ENCODE assay signal across 21 cellular contexts in the genomic region with DNA sequence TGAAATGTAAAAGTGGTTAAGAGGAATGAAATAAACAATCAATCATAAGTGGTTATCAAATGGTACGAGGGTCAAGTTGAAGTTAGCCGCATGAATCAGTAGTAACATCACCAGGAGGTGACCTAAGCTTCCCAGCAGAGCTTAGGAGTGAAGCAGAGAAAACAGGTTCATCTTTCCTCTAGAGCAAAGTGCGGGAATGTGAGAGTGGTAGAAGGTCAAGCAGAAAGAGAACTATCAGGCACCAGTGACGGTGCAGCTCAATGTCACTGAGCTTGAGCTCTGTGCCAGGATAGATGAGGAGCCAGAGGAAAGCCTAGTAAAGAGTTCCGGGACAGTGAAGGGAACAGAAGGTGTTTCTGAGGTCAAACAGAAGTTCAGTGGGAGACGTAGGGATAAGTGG. TPM values are rescaled to one million over a fixed set of nuclear protein-coding genes. Genes with fewer than 3 reads are reported as not detected.
A peak's percentile ranks its signal among the peaks of the same experiment; 100 is the strongest.
DNase-seq lines count a peak whose midpoint lies in the region; ATAC-seq, FAIRE-seq and TF ChIP-seq lines count a peak whose summit lies in the region.
"Had no signal": no experiment of that assay in that cellular context is flagged by ENCODE, and none has a peak within 500 bp of the region (broad histone marks: within the 10 kb centered on the region; RNA-seq: fewer than 3 reads in every experiment).

No MANE protein-coding gene starts in this region.

- H3K27me3 ChIP-seq in K562 (ENCODE audit: control insufficient read depth in 2 of 2, insufficient read depth in 2 of 2, low read length in 2 of 2), result no peaks in the 10 kb centered on the region
- H3K27me3 ChIP-seq in right lobe of liver, result no peaks in the 10 kb centered on the region
- no peaks in the 10 kb centered on the region for H3K27me3 ChIP-seq in spleen (replicated peaks in 1 of 7)

- no peak for TF ChIP-seq RAD21 in K562 (CRISPR knock-in tag; conservative IDR thresholded peaks at IDR 0.05 in 1 of 2, IDR thresholded peaks at IDR 0.05 in 1 of 2)

- 72% methylated on average over 6 of the region's 6 CpGs for WGBS in K562 (ENCODE audit: insufficient coverage, low coverage, missing lambda C conversion rate)
- WGBS in right lobe of liver (ENCODE audit: insufficient coverage, low coverage, low lambda C conversion rate, missing lambda C conversion rate), result 84% methylated on average over 6 of the region's 6 CpGs
- WGBS in spleen, 5 donors, result 80 to 94% (median 87%) methylated on average over 6 of the region's 6 CpGs

- H3K4me1 ChIP-seq in K562 (replicated peaks in 1 of 2; ENCODE audit: control insufficient read depth in 2 of 2, insufficient read depth in 2 of 2, low read length in 2 of 2) (peaks cover 3 to 26% of the 10 kb centered on the region in 2 experiments; a peak in 4 of 5 replicates), right lobe of liver (no peaks in the 10 kb centered on the region), spleen (peaks cover 0 to 35% (median 6%) of the 10 kb centered on the region in 6 donors)

- TF ChIP-seq EP300 in K562 (IDR thresholded peaks at IDR 0.05; ENCODE audit: low read length), result no peak

- no peaks in the 10 kb centered on the region for H3K9me1 ChIP-seq in K562 (ENCODE audit: control insufficient read depth, insufficient read depth, low read length)

- H2AFZ ChIP-seq in K562 (ENCODE audit: low read depth, low read length), result peak overlapping the region; percentile 60

- H3K36me3 ChIP-seq in K562 (ENCODE audit: control insufficient read depth, insufficient read depth, low read length) (no peaks in the 10 kb centered on the region), right lobe of liver (no peaks in the 10 kb centered on the region), spleen (no peaks in the 10 kb centered on the region)

- no peak for TF ChIP-seq CTCF in K562 (IDR thresholded peaks at IDR 0.05 in 2 of 3, conservative IDR thresholded peaks at IDR 0.05 in 1 of 3; ENCODE audit: insufficient read depth in 2 of 3, low read depth in 1 of 3, low read length in 3 of 3)
- no peak for TF ChIP-seq CTCF in right lobe of liver (IDR thresholded peaks at IDR 0.05)
- no peak for TF ChIP-seq CTCF in spleen (IDR thresholded peaks at IDR 0.05 in 8 of 11, conservative IDR thresholded peaks at IDR 0.05 in 3 of 11)

- H3K9ac ChIP-seq in K562 (ENCODE audit: insufficient read depth in 1 of 2, low read depth in 2 of 2, low read length in 2 of 2), result peak overlapping the region in 1 of 2 experiments; percentile 44; a peak in 1 of 4 replicates
- H3K9ac ChIP-seq: SK-N-SH had no signal

- H3K9me3 ChIP-seq in K562 (replicated peaks; ENCODE audit: control insufficient read depth, insufficient read depth, low read depth, low read length) (no peaks in the 10 kb centered on the region), right lobe of liver (no peaks in the 10 kb centered on the region), spleen (peaks cover 0 to 6% (median 2%) of the 10 kb centered on the region in 8 donors)
- H3K9me3 ChIP-seq: SK-N-SH had no signal

- intact Hi-C loops in K562 (cut with micrococcal nuclease) (no loop called here), right lobe of liver (cut with DNase I) (no loop called here), spleen (cut with DNase I; ENCODE audit: low total_unique reads) (no loop called here)

- DNase-seq in K562 (ENCODE audit: extremely low read depth in 1 of 4, low spot score in 3 of 4), result no peak
- DNase-seq in right lobe of liver, result no peak
- DNase-seq in spleen, result no peak
- no peak for DNase-seq in NCI-H187 (lab: John Stamatoyannopoulos, UW)
- DNase-seq in HTR-8/SVneo (ENCODE audit: insufficient read length, low spot score), result no peak
- DNase-seq in stimulated activated CD4-positive, alpha-beta T cell treated with anti-CD3 and anti-CD28 coated beads, Interleukin-2, amount 100 ng/mL, for 48 hours, result no peak
- DNase-seq: CD8-positive, alpha-beta memory T cell; DMS79 treated with DMSO at 0.1 percent for 48 hours; Karpas-422; NCI-H1048; NCI-H1436; NCI-H2029 treated with DMSO at 0.1 percent for 48 hours; NCI-H2171 treated with DMSO at 0.1 percent for 48 hours; NCI-H446; NCI-H69; SHP77 treated with DMSO at 0.1 percent for 48 hours; SK-N-SH had no signal

- no peaks in the 10 kb centered on the region for H4K20me1 ChIP-seq in K562 (replicated peaks; ENCODE audit: control insufficient read depth, insufficient read depth, low read length)

- POLR2A ChIA-PET in K562 (lab: Yijun Ruan, JAX), result no interaction called here

- H3K79me2 ChIP-seq in K562 (ENCODE audit: control insufficient read depth, insufficient read depth, low read length), result no peaks in the 10 kb centered on the region

- no peak for FAIRE-seq in K562 (lab: Jason Lieb, UNC)
- no peak for FAIRE-seq in HTR-8/SVneo (lab: Jason Lieb, UNC)
- FAIRE-seq: H54, RCC 7860 had no signal

- BruUV-seq in K562 (replicated peaks; lab: Mats Ljungman, UMichigan), result no TSS peak

- no peak overlapping the region for H3K4me2 ChIP-seq in K562 (ENCODE audit: insufficient read depth, low read length)
- H3K4me2 ChIP-seq: SK-N-SH had no signal

- no peak overlapping the region for H3K4me3 ChIP-seq in K562
- no peak overlapping the region for H3K4me3 ChIP-seq in right lobe of liver
- H3K4me3 ChIP-seq in spleen, result no peak overlapping the region

- TF ChIP-seq POLR2A in K562 (conservative IDR thresholded peaks at IDR 0.05) (no peak), right lobe of liver (IDR thresholded peaks at IDR 0.05) (no peak), spleen (IDR thresholded peaks at IDR 0.05) (no peak)

- ATAC-seq in GM18517 (IDR thresholded peaks at IDR 0.05; ENCODE audit: unreplicated experiment) (peak; percentile 6), K562 (no peak), right lobe of liver (peak in 3 of 4 donors; percentile 11 to 14 (median 14)), HG03378 (IDR thresholded peaks at IDR 0.05; ENCODE audit: unreplicated experiment) (no peak)

- CTCF ChIA-PET in K562 (lab: Yijun Ruan, JAX; ENCODE audit: low intra/inter-chr PET ratio), result no interaction called here

- in situ Hi-C loops in K562 (cut with MboI), result no loop called here

- no peak overlapping the region for H3K27ac ChIP-seq in K562 (ENCODE audit: extremely low read depth, low read depth, low read length)
- H3K27ac ChIP-seq in right lobe of liver, result no peak overlapping the region
- peak overlapping the region in 6 of 8 donors; percentile 44 to 81 (median 78) for H3K27ac ChIP-seq in spleen

TF ChIP-seq in K562, 482 proteins besides CTCF, POLR2A, EP300 and RAD21:
- TF ChIP-seq MTF1 (CRISPR knock-in tag; IDR thresholded peaks at IDR 0.05; ENCODE audit: borderline replicate concordance), result no peak
- TF ChIP-seq ZEB2 (IDR thresholded peaks at IDR 0.05), result 0 out of 2 replicates have a peak, but pooled peaks have one; percentile 8
- 0 out of 2 replicates have a peak, but pooled peaks have one; percentile 39 for TF ChIP-seq ZNF263 (CRISPR knock-in tag; IDR thresholded peaks at IDR 0.05; ENCODE audit: borderline replicate concordance)
- 0 out of 2 replicates have a peak, but pooled peaks have one; percentile 42 for TF ChIP-seq EHMT2 (IDR thresholded peaks at IDR 0.05)
- TF ChIP-seq, protein P1, sequence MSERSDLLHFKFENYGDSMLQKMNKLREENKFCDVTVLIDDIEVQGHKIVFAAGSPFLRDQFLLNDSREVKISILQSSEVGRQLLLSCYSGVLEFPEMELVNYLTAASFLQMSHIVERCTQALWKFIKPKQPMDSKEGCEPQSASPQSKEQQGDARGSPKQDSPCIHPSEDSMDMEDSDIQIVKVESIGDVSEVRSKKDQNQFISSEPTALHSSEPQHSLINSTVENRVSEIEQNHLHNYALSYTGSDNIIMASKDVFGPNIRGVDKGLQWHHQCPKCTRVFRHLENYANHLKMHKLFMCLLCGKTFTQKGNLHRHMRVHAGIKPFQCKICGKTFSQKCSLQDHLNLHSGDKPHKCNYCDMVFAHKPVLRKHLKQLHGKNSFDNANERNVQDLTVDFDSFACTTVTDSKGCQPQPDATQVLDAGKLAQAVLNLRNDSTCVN (CRISPR knock-in tag; IDR thresholded peaks at IDR 0.05), result 0 out of 2 replicates have a peak, but pooled peaks have one; percentile 25
- no peak for TF ChIP-seq CBX3 (IDR thresholded peaks at IDR 0.05; ENCODE audit: borderline replicate concordance in 1 of 2, low read length in 2 of 2)
- TF ChIP-seq ZNF699 (CRISPR knock-in tag; IDR thresholded peaks at IDR 0.05; ENCODE audit: insufficient replicate concordance), result no peak

RNA-seq across cellular contexts. Expression of a gene that starts 20.8 kb away (rescaled TPM):
- total RNA-seq in K562 (2011; cell fraction: chromatin; rRNA removed; ENCODE audit: low replicate concordance), result 14.3 and 18.6 TPM in 2 replicates
- total RNA-seq in K562 (2011; cell fraction: nucleolus; rRNA removed), result 8.0 and 9.1 TPM in 2 replicates
- 10.2 and 11.3 TPM in 2 replicates for total RNA-seq in K562 (2011; cell fraction: nucleoplasm; rRNA removed)
- total RNA-seq in K562 (2014; rRNA removed) (5.9 and 6.2 TPM in 2 replicates), K562 (2014; rRNA removed; fragmentation: Illumina TruSeq; extraction: Trizol) (6.5 and 6.9 TPM in 2 replicates), K562 (2015; rRNA removed; fragmentation: Illumina TruSeq; extraction: Trizol) (4.6 TPM in 2 replicates), K562 (2021) (12.5 and 17.0 TPM in 2 replicates), right lobe of liver (10 to 100 TPM in 5 of 6 experiments, 1 to 10 TPM in 1; 8.3 to 38.1 (median 13.6) TPM), spleen (100 to 1,000 TPM in 3 of 7 donors, 10 to 100 TPM in 4; 41.1 to 133 (median 69.0) TPM)
- polyA plus RNA-seq in K562 (2011; rRNA removed) (6.4 and 11.8 TPM in 2 replicates), K562 (2014; fragmentation: Illumina TruSeq; extraction: Trizol) (9.8 and 11.5 TPM in 2 replicates), K562 (2014; fragmentation: Nextera tagmentation; extraction: Ambion mirVana) (1 to 10 TPM in 1 of 2 experiments, under 1 TPM in 1; 0.79 to 1.3 TPM), K562 (2014; rRNA removed) (9.2 and 9.5 TPM in 2 replicates), spleen (10 to 100 TPM; 23.2 to 31.9 (median 25.0) TPM)
- polyA plus RNA-seq in K562 (2011; cell fraction: cytosol; rRNA removed), result 2.5 and 5.0 TPM in 2 replicates
- 21.1 and 33.6 TPM in 2 replicates for polyA plus RNA-seq in K562 (2011; cell fraction: nucleus; rRNA removed)
- polyA plus RNA-seq in K562 (2012), result 5.7 and 26.6 TPM in 2 replicates
- polyA minus RNA-seq in K562 (2011; rRNA and poly(A)+ RNA removed), result 5.4 and 11.3 TPM in 2 replicates
- 2.9 and 4.6 TPM in 2 replicates for polyA minus RNA-seq in K562 (2011; cell fraction: cytosol; rRNA and poly(A)+ RNA removed)
- polyA minus RNA-seq in K562 (2011; cell fraction: nucleus; rRNA and poly(A)+ RNA removed), result 6.7 and 20.5 TPM in 2 replicates

Comparison
In these comparisons a context has a peak if more than half of its experiments do, and no peak if none do; other contexts are left out.
1. ATAC-seq: peak in GM18517 (single experiment) and right lobe of liver (3 of 4); none in K562 (single experiment) and HG03378 (single experiment).
2. H3K27ac ChIP-seq: peak in spleen (6 of 8); none in K562 (single experiment) and right lobe of liver (0 of 3).